ENCODE assay signal across 1 cellular context in the genomic region with DNA sequence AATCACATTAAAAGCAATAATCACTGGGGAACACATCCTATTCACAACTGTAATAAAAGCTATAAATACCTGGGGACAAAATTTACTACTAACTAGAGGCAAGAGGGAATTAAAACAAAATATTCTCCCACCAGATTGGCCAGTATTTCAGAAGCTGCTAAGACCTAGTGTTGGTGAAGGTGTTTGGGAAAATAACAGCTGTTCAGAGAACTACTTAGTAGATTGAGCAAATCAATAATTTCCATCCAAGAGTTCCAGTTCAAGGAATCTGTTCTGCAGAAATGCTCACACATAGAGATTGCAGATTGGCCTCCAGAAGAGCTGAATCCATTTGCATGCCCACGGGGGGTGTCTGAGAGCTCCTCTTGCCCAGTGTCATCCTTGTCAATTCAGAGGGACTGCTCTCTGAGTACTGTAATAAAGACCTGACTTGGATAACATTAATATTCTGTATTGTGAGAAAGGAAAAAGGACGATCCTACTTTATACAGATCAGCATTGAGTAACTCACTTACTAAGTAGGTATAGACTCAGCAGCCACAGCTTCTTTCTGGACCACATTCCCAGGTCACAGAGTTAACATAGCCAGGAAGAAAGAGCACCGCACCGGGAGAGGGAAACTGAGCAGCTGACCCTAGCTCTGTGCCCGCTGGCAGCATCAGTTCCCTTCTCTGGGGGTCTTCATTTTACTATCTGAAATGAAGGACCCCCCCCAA.
TF ChIP-seq lines count a peak whose summit lies in the region.

No MANE protein-coding gene starts in this region.

TF ChIP-seq in GM12878, 131 proteins besides CTCF, POLR2A, EP300 and RAD21:
- TF ChIP-seq RBBP5 (conservative IDR thresholded peaks at IDR 0.05) (no peak), SRF (IDR thresholded peaks at IDR 0.05; ENCODE audit: low read depth in 2 of 2, low read length in 2 of 2) (no peak), BHLHE40 (IDR thresholded peaks at IDR 0.05; ENCODE audit: borderline replicate concordance in 1 of 2, low read depth in 2 of 2, low read length in 1 of 2) (no peak)
